1 cellular context compared by ENCODE assay signal in the genomic region with DNA sequence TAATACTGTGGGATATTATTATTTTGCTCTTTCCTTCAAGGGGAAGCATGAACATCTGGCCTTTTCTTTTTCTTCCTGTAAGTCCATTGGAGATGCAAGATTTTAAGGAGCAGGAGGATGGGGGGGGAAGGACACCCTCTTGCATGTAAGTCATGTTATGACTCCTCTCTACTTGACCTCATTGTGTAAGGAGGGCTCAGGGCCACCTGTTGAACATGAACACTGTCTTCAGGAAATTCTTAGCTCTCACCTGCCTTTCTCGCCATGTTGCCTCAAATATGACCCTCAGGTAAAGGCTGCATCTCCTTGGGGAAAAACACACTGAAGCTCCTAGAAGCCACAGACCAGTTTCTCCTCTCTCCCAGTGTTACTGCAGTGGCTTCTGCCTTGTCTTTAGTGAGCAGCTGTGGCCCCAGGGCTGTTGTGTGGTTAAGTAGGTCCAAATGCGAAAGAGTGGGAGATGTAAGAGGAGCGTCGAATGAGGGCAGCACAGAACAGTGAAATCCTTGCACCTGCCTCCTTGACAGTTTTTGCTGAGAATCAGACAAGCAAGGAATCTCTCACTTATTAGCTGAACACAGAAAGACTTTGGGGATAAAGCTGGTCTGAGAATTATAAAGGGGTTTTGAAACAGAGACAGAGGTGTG.
TF ChIP-seq lines count a peak whose summit lies in the region.

No MANE protein-coding gene starts in this region.

TF ChIP-seq in HEK293, 187 proteins besides CTCF, POLR2A, EP300 and RAD21 (continued from another document):
- TF ChIP-seq, protein P1, sequence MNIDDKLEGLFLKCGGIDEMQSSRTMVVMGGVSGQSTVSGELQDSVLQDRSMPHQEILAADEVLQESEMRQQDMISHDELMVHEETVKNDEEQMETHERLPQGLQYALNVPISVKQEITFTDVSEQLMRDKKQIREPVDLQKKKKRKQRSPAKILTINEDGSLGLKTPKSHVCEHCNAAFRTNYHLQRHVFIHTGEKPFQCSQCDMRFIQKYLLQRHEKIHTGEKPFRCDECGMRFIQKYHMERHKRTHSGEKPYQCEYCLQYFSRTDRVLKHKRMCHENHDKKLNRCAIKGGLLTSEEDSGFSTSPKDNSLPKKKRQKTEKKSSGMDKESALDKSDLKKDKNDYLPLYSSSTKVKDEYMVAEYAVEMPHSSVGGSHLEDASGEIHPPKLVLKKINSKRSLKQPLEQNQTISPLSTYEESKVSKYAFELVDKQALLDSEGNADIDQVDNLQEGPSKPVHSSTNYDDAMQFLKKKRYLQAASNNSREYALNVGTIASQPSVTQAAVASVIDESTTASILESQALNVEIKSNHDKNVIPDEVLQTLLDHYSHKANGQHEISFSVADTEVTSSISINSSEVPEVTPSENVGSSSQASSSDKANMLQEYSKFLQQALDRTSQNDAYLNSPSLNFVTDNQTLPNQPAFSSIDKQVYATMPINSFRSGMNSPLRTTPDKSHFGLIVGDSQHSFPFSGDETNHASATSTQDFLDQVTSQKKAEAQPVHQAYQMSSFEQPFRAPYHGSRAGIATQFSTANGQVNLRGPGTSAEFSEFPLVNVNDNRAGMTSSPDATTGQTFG (tag by site-specific recombination; IDR thresholded peaks at IDR 0.05; ENCODE audit: borderline replicate concordance): no peak
- TF ChIP-seq HOXC10 (CRISPR knock-in tag; IDR thresholded peaks at IDR 0.05) (no peak), GLIS1 (tag by site-specific recombination; IDR thresholded peaks at IDR 0.05) (no peak)
- TF ChIP-seq, protein P2, sequence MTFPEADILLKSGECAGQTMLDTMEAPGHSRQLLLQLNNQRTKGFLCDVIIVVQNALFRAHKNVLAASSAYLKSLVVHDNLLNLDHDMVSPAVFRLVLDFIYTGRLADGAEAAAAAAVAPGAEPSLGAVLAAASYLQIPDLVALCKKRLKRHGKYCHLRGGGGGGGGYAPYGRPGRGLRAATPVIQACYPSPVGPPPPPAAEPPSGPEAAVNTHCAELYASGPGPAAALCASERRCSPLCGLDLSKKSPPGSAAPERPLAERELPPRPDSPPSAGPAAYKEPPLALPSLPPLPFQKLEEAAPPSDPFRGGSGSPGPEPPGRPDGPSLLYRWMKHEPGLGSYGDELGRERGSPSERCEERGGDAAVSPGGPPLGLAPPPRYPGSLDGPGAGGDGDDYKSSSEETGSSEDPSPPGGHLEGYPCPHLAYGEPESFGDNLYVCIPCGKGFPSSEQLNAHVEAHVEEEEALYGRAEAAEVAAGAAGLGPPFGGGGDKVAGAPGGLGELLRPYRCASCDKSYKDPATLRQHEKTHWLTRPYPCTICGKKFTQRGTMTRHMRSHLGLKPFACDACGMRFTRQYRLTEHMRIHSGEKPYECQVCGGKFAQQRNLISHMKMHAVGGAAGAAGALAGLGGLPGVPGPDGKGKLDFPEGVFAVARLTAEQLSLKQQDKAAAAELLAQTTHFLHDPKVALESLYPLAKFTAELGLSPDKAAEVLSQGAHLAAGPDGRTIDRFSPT (tag by site-specific recombination; IDR thresholded peaks at IDR 0.05): no peak
TF ChIP-seq in HEK293: peak in this region for 2.
